In genomic region chr22:44787832-44788231, GRCh38 we compare ENCODE assay signal across 39 cellular contexts. TPM values are rescaled to one million over a fixed set of nuclear protein-coding genes. Genes with fewer than 3 reads are reported as not detected.
"Had no signal": no experiment of that assay in that cellular context is flagged by ENCODE, and none has a peak within 500 bp of the region (broad histone marks: within the 10 kb centered on the region; RNA-seq: fewer than 3 reads in every experiment).

No MANE protein-coding gene starts in this region.

- H3K27me3 ChIP-seq: adrenal gland, ascending aorta, body of pancreas, brain microvascular endothelial cell, breast epithelium, cardiac muscle cell had no signal

- H3K4me1 Mint-ChIP-seq: activated naive CD4-positive, alpha-beta T cell treated with anti-CD3 and anti-CD28 coated beads, Interleukin-2, amount 10 ng/mL, durations not matched to agents 7 days and 5 days; activated naive CD4-positive, alpha-beta T cell treated with anti-CD3 and anti-CD28 coated beads, Interleukin-2, amount 50 U/mL, for 24 hours; activated naive CD8-positive, alpha-beta T cell treated with anti-CD3 and anti-CD28 coated beads for 36 hours; activated naive CD8-positive, alpha-beta T cell treated with anti-CD3 and anti-CD28 coated beads, Interleukin-2, amount 10 ng/mL, durations not matched to agents 7 days and 5 days; activated naive CD8-positive, alpha-beta T cell treated with anti-CD3 and anti-CD28 coated beads, Interleukin-2, amount 50 U/mL, for 24 hours; brain; central memory CD8-positive, alpha-beta T cell had no signal

- H3K4me3 ChIP-seq: adrenal gland, ascending aorta, body of pancreas, breast epithelium, cardiac muscle cell had no signal

- H3K27me3 Mint-ChIP-seq: activated naive CD8-positive, alpha-beta T cell treated with anti-CD3 and anti-CD28 coated beads for 36 hours had no signal

- ATAC-seq: activated naive CD4-positive, alpha-beta T cell treated with anti-CD3 and anti-CD28 coated beads, Interleukin-2, amount 50 U/mL, for 72 hours; activated naive CD8-positive, alpha-beta T cell treated with anti-CD3 and anti-CD28 coated beads, Interleukin-2, amount 50 U/mL, for 24 hours; activated T-cell treated with anti-CD3 and anti-CD28 coated beads, Interleukin-2, amount 50 U/mL, for 4 hours; activated T-cell treated with anti-CD3 and anti-CD28 coated beads, Interleukin-2, amount 50 U/mL, for 72 hours; activated T-helper 17 cell treated with anti-CD3 and anti-CD28 coated beads, Interleukin-2, amount 50 U/mL, for 72 hours; body of pancreas had no signal

- FAIRE-seq: astrocyte, bronchial epithelial cell had no signal

- H3K4me3 Mint-ChIP-seq: activated naive CD4-positive, alpha-beta T cell treated with anti-CD3 and anti-CD28 coated beads for 36 hours; activated naive CD4-positive, alpha-beta T cell treated with anti-CD3 and anti-CD28 coated beads, Interleukin-2, amount 10 ng/mL, durations not matched to agents 7 days and 5 days; activated naive CD4-positive, alpha-beta T cell treated with anti-CD3 and anti-CD28 coated beads, Interleukin-2, amount 50 U/mL, for 24 hours; activated naive CD8-positive, alpha-beta T cell; activated naive CD8-positive, alpha-beta T cell treated with anti-CD3 and anti-CD28 coated beads for 36 hours; activated naive CD8-positive, alpha-beta T cell treated with anti-CD3 and anti-CD28 coated beads, Interleukin-2, amount 10 ng/mL, durations not matched to agents 7 days and 5 days; activated naive CD8-positive, alpha-beta T cell treated with anti-CD3 and anti-CD28 coated beads, Interleukin-2, amount 50 U/mL, for 24 hours; activated T-cell treated with anti-CD3 and anti-CD28 coated beads, Interleukin-2, amount 50 U/mL, for 24 hours; activated T-cell treated with anti-CD3 and anti-CD28 coated beads, Interleukin-2, amount 50 U/mL, for 4 hours; activated T-cell treated with anti-CD3 and anti-CD28 coated beads, Interleukin-2, amount 50 U/mL, for 72 hours; activated T-helper 1 cell treated with anti-CD3 and anti-CD28 coated beads, Interleukin-12 subunit alpha, Interleukin-12 subunit beta, Interleukin-2, Interleukin-4 antibody, amounts not matched to agents 30 ng/mL and 10 ng/mL and 1 ng/mL, durations not matched to agents 14 hours and 24 hours and 36 hours; activated T-helper 17 cell treated with anti-CD3 and anti-CD28 coated beads, Interleukin-2, amount 50 U/mL, for 72 hours; brain; central memory CD8-positive, alpha-beta T cell had no signal

- H3K9me3 Mint-ChIP-seq: activated naive CD4-positive, alpha-beta T cell treated with anti-CD3 and anti-CD28 coated beads for 36 hours; activated naive CD4-positive, alpha-beta T cell treated with anti-CD3 and anti-CD28 coated beads, Interleukin-2, amount 10 ng/mL, durations not matched to agents 7 days and 5 days; activated naive CD4-positive, alpha-beta T cell treated with anti-CD3 and anti-CD28 coated beads, Interleukin-2, amount 50 U/mL, for 24 hours; activated naive CD4-positive, alpha-beta T cell treated with anti-CD3 and anti-CD28 coated beads, Interleukin-2, amount 50 U/mL, for 72 hours; activated naive CD8-positive, alpha-beta T cell treated with anti-CD3 and anti-CD28 coated beads for 36 hours; activated naive CD8-positive, alpha-beta T cell treated with anti-CD3 and anti-CD28 coated beads, Interleukin-2, amount 10 ng/mL, durations not matched to agents 7 days and 5 days; activated naive CD8-positive, alpha-beta T cell treated with anti-CD3 and anti-CD28 coated beads, Interleukin-2, amount 50 U/mL, for 24 hours; activated T-cell treated with anti-CD3 and anti-CD28 coated beads, Interleukin-2, amount 50 U/mL, for 24 hours; activated T-cell treated with anti-CD3 and anti-CD28 coated beads, Interleukin-2, amount 50 U/mL, for 4 hours; activated T-cell treated with anti-CD3 and anti-CD28 coated beads, Interleukin-2, amount 50 U/mL, for 72 hours; activated T-helper 1 cell treated with anti-CD3 and anti-CD28 coated beads, Interleukin-12 subunit alpha, Interleukin-12 subunit beta, Interleukin-2, Interleukin-4 antibody, amounts not matched to agents 30 ng/mL and 10 ng/mL and 1 ng/mL, durations not matched to agents 14 hours and 24 hours and 36 hours; activated T-helper 17 cell treated with anti-CD3 and anti-CD28 coated beads, Interleukin-2, amount 50 U/mL, for 72 hours; activated T-helper 2 cell treated with anti-CD3 and anti-CD28 coated beads, Interferon-gamma antibody, Interleukin-2, Interleukin-4, amounts not matched to agents 10 μg/mL and 5 μg/mL and 100 μg/mL, durations not matched to agents 14 hours and 24 hours and 36 hours; central memory CD8-positive, alpha-beta T cell had no signal

- DNase-seq: activated effector memory CD4-positive, alpha-beta T cell treated with anti-CD3 and anti-CD28 coated beads, Interleukin-2, amount 50 U/mL, for 16 hours; activated effector memory CD4-positive, alpha-beta T cell treated with Interleukin-2 at 50 U/mL for 16 hours; activated gamma-delta T cell; activated gamma-delta T cell treated with Interleukin-2 at 50 U/mL for 16 hours; activated naive CD4-positive, alpha-beta T cell; activated naive CD4-positive, alpha-beta T cell treated with anti-CD3 and anti-CD28 coated beads for 36 hours; activated naive CD4-positive, alpha-beta T cell treated with anti-CD3 and anti-CD28 coated beads, Interleukin-2, amount 10 ng/mL, durations not matched to agents 7 days and 5 days; activated naive CD4-positive, alpha-beta T cell treated with anti-CD3 and anti-CD28 coated beads, Interleukin-2, amount 50 U/mL, for 16 hours; activated naive CD4-positive, alpha-beta T cell treated with Interleukin-2 at 50 U/mL for 16 hours; activated naive CD8-positive, alpha-beta T cell treated with anti-CD3 and anti-CD28 coated beads for 36 hours; activated naive CD8-positive, alpha-beta T cell treated with anti-CD3 and anti-CD28 coated beads, Interleukin-2, amount 10 ng/mL, durations not matched to agents 7 days and 5 days; activated naive CD8-positive, alpha-beta T cell treated with anti-CD3 and anti-CD28 coated beads, Interleukin-2, amount 50 U/mL, for 24 hours; activated T-cell treated with anti-CD3 and anti-CD28 coated beads, Interleukin-2, amount 50 U/mL, for 1 hour; activated T-cell treated with anti-CD3 and anti-CD28 coated beads, Interleukin-2, amount 50 U/mL, for 24 hours; activated T-cell treated with anti-CD3 and anti-CD28 coated beads, Interleukin-2, amount 50 U/mL, for 4 hours; activated T-cell treated with anti-CD3 and anti-CD28 coated beads, Interleukin-2, amount 50 U/mL, for 48 hours; activated T-cell treated with anti-CD3 and anti-CD28 coated beads, Interleukin-2, amount 50 U/mL, for 72 hours; adrenal gland; amygdala; anterior cingulate cortex; aorta; body of pancreas; brain microvascular endothelial cell; caudate nucleus; central memory CD4-positive, alpha-beta T cell; cerebellar nuclear complex had no signal

- H3K9me3 ChIP-seq: adrenal gland, ascending aorta, body of pancreas, breast epithelium had no signal

- H3K36me3 Mint-ChIP-seq: activated naive CD4-positive, alpha-beta T cell treated with anti-CD3 and anti-CD28 coated beads, Interleukin-2, amount 10 ng/mL, durations not matched to agents 7 days and 5 days; activated naive CD4-positive, alpha-beta T cell treated with anti-CD3 and anti-CD28 coated beads, Interleukin-2, amount 50 U/mL, for 24 hours; activated naive CD4-positive, alpha-beta T cell treated with anti-CD3 and anti-CD28 coated beads, Interleukin-2, amount 50 U/mL, for 72 hours; activated naive CD8-positive, alpha-beta T cell; activated naive CD8-positive, alpha-beta T cell treated with anti-CD3 and anti-CD28 coated beads for 36 hours; activated naive CD8-positive, alpha-beta T cell treated with anti-CD3 and anti-CD28 coated beads, Interleukin-2, amount 10 ng/mL, durations not matched to agents 7 days and 5 days had no signal

- H3K27ac Mint-ChIP-seq: activated naive CD4-positive, alpha-beta T cell treated with anti-CD3 and anti-CD28 coated beads for 36 hours; activated naive CD4-positive, alpha-beta T cell treated with anti-CD3 and anti-CD28 coated beads, Interleukin-2, amount 10 ng/mL, durations not matched to agents 7 days and 5 days; activated naive CD4-positive, alpha-beta T cell treated with anti-CD3 and anti-CD28 coated beads, Interleukin-2, amount 50 U/mL, for 24 hours; activated naive CD4-positive, alpha-beta T cell treated with anti-CD3 and anti-CD28 coated beads, Interleukin-2, amount 50 U/mL, for 72 hours; activated naive CD8-positive, alpha-beta T cell; activated naive CD8-positive, alpha-beta T cell treated with anti-CD3 and anti-CD28 coated beads for 36 hours; activated naive CD8-positive, alpha-beta T cell treated with anti-CD3 and anti-CD28 coated beads, Interleukin-2, amount 10 ng/mL, durations not matched to agents 7 days and 5 days; activated naive CD8-positive, alpha-beta T cell treated with anti-CD3 and anti-CD28 coated beads, Interleukin-2, amount 50 U/mL, for 24 hours; activated T-cell treated with anti-CD3 and anti-CD28 coated beads, Interleukin-2, amount 50 U/mL, for 24 hours; activated T-cell treated with anti-CD3 and anti-CD28 coated beads, Interleukin-2, amount 50 U/mL, for 72 hours; activated T-helper 1 cell treated with anti-CD3 and anti-CD28 coated beads, Interleukin-12 subunit alpha, Interleukin-12 subunit beta, Interleukin-2, Interleukin-4 antibody, amounts not matched to agents 30 ng/mL and 10 ng/mL and 1 ng/mL, durations not matched to agents 14 hours and 24 hours and 36 hours; activated T-helper 17 cell treated with anti-CD3 and anti-CD28 coated beads, Interleukin-2, amount 50 U/mL, for 72 hours; activated T-helper 2 cell treated with anti-CD3 and anti-CD28 coated beads, Interferon-gamma antibody, Interleukin-2, Interleukin-4, amounts not matched to agents 10 μg/mL and 5 μg/mL and 100 μg/mL, durations not matched to agents 14 hours and 24 hours and 36 hours; brain had no signal

- H3K4me1 ChIP-seq: adrenal gland, ascending aorta, body of pancreas, breast epithelium had no signal

- H3K36me3 ChIP-seq: adrenal gland, ascending aorta, brain microvascular endothelial cell, breast epithelium, cardiac muscle cell had no signal

- H3K27ac ChIP-seq: adrenal gland, ascending aorta, body of pancreas, brain microvascular endothelial cell, breast epithelium, cardiac muscle cell had no signal

RNA-seq across cellular contexts. Expression of gene ARHGAP8, which starts 35.5 kb away (rescaled TPM):
- total RNA-seq: ascending aorta had no signal
- polyA plus RNA-seq: aorta had no signal
